8 cellular contexts compared by ENCODE assay signal in the genomic region with DNA sequence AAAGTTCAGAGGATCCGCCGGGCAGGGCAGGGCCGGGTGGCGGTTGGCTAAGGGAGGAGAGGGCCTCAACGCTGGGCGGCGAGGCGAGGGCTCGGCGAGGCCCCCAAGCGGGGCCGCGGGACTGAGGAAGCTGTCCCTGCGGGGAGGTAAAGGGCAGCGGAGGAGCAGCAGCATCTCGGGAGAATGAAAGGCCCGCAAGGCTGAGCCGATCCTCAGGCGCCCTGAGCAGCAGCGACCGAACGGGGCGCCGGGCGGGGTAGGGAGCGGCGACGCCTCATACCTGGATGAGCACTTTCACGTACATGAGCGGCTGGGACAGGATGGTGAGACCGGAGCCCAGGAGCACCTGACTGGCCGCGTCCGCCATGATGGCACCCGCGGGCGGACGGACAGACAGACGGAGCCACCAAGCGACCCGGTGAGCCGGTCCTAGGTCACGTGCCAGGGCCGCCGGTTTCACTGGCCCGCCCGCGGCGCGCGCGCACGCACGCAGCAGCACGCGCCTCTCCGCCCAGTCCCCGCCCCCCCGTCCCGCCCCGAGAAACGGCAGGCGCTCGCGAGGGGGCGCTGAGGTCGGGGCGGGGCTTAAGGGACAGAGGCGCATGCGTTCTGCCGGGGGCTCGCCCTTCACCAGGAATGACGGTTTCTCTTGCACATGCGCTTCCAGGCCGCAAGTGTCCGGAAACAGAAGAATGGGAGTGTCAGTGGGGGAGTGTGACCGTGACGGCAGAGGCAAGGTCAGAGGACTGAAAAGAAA. TPM values are rescaled to one million over a fixed set of nuclear protein-coding genes. Genes with fewer than 3 reads are reported as not detected.
DNase-seq lines count a peak whose midpoint lies in the region; ATAC-seq, FAIRE-seq and TF ChIP-seq lines count a peak whose summit lies in the region.

MTCH2 (minus strand) TSS at position 461 of the 757 bp plus-strand sequence; CDS start at position 367, 94 bp downstream.

- peak; percentile 75 for DNase-seq in D721Med (ENCODE audit: insufficient read length, low spot score)
- DNase-seq in HuH-7.5 (ENCODE audit: low spot score) = peak; percentile 86
- peak; percentile 92 for DNase-seq in activated T-cell treated with anti-CD3 and anti-CD28 coated beads for 1 hour (ENCODE audit: low read depth)
- peak; percentile 95 for DNase-seq in epidermal melanocyte (ENCODE audit: insufficient read length, low spot score)
- DNase-seq in stimulated activated CD8-positive, alpha-beta memory T cell treated with anti-CD3 and anti-CD28 coated beads, Interleukin-4, amount 100 ng/mL, for 1 hour (ENCODE audit: low read depth in 2 of 2, low spot score in 1 of 2) = peak; percentile 86 to 91

- H3K9me3 ChIP-seq in OCI-LY3 (ENCODE audit: insufficient read depth, low read length) (no peaks in the 10 kb centered on the region), mononuclear cell (ENCODE audit: low read depth, low read length) (no peaks in the 10 kb centered on the region)

- H3K79me2 ChIP-seq in OCI-LY3 (ENCODE audit: low read length) = peaks cover 35% of the 10 kb centered on the region

- peak within 1 kb of the TSS; percentile 90 for H3K4me3 ChIP-seq in OCI-LY3 (ENCODE audit: low read length)
- peak within 1 kb of the TSS; percentile 80 for H3K4me3 ChIP-seq in mononuclear cell (ENCODE audit: low read length)

- TF ChIP-seq CTCF in D721Med (IDR thresholded peaks at IDR 0.05; ENCODE audit: insufficient read depth, missing control alignments) = peak; percentile 15
- no peak for TF ChIP-seq CTCF in OCI-LY3 (IDR thresholded peaks at IDR 0.05; ENCODE audit: low read depth, low read length)

- peaks cover 14% of the 10 kb centered on the region for H3K36me3 ChIP-seq in OCI-LY3 (replicated peaks; ENCODE audit: low read depth, low read length)

- peak; percentile 92 for ATAC-seq in GM21526 (IDR thresholded peaks at IDR 0.05; ENCODE audit: low FRiP score, unreplicated experiment)

- H3K4me1 ChIP-seq in OCI-LY3 (ENCODE audit: low read length) = peaks cover 14% of the 10 kb centered on the region
- H3K4me1 ChIP-seq in mononuclear cell (ENCODE audit: insufficient read depth, low read length) = peaks cover 20% of the 10 kb centered on the region

- H3K27ac ChIP-seq in OCI-LY3 (ENCODE audit: low read length) = peak within 1 kb of the TSS; percentile 70

- H4K20me1 ChIP-seq in OCI-LY3 (ENCODE audit: insufficient read depth, low read length) = no peaks in the 10 kb centered on the region

- peak within 1 kb of the TSS; percentile 86 for H3K9ac ChIP-seq in OCI-LY3 (ENCODE audit: low read length)

- peak within 1 kb of the TSS; percentile 73 for H3K4me2 ChIP-seq in OCI-LY3 (ENCODE audit: low read length)

- H3K27me3 ChIP-seq in OCI-LY3 (ENCODE audit: low read depth, low read length) = no peaks in the 10 kb centered on the region
- no peaks in the 10 kb centered on the region for H3K27me3 ChIP-seq in mononuclear cell (ENCODE audit: insufficient read depth, low read length)

- peak within 1 kb of the TSS; percentile 80 for H2AFZ ChIP-seq in OCI-LY3 (ENCODE audit: low read depth, low read length)

- FAIRE-seq in D721Med (lab: Jason Lieb, UNC) = no peak

RNA-seq across cellular contexts. Expression of gene MTCH2, which starts in this region (rescaled TPM):
- total RNA-seq in mononuclear cell = 16.7 TPM

Comparison
In these comparisons a context has a peak if more than half of its experiments do, and no peak if none do; other contexts are left out.
1. Peak in every context shown above with its lines: DNase-seq, ATAC-seq, H3K4me3 ChIP-seq and H3K27ac ChIP-seq.